8 cellular contexts compared by ENCODE assay signal in the genomic region with DNA sequence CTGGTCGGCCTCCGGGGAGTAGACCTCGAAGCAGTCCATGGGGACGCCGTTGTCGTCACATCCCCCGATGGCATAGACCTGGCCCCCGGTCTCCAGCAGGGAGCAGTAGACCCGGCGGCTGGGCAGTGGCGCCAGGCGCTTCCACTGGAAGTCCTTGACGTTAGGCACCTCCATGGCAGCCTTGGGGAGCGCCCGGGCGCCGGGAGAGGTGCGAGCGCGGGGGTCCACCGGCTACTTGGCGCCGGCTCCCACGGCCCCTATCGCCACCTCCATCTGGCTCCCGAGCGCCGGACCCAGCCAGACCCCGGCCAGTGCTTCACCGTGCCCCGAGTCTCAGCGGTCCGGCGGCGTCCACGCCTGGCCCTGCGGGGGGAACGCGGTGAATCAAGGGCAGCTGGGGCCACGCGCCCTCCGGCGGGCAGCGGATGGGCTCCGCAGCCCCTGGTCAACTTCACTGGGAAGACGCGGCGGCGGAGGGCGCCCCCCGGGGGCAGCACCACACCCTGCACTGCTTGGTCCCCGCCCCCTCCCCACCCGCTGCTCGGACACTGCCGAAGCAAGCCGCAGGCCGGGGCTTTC. TPM values are rescaled to one million over a fixed set of nuclear protein-coding genes. Genes with fewer than 3 reads are reported as not detected.
DNase-seq lines count a peak whose midpoint lies in the region; ATAC-seq and TF ChIP-seq lines count a peak whose summit lies in the region.

No MANE protein-coding gene starts in this region.

- no peak overlapping the region for H3K27ac Mint-ChIP-seq in naive thymus-derived CD4-positive, alpha-beta T cell

- H3K27me3 Mint-ChIP-seq in naive thymus-derived CD4-positive, alpha-beta T cell, result peaks cover 38 to 80% (median 46%) of the 10 kb centered on the region in 5 donors

- H4K20me1 ChIP-seq in Karpas-422 (ENCODE audit: insufficient read depth, low read depth, low read length), result no peaks in the 10 kb centered on the region

- POLR2A ChIA-PET in AG04449 (lab: Yijun Ruan, JAX), result no interaction called here
- POLR2A ChIA-PET in naive thymus-derived CD4-positive, alpha-beta T cell (lab: Charles Lee), result no interaction called here

- no peak overlapping the region for H3K4me3 ChIP-seq in AG04449 (ENCODE audit: low read depth, low read length)
- peak overlapping the region; percentile 46 for H3K4me3 ChIP-seq in ectodermal cell (ENCODE audit: insufficient read depth, low read depth, low read length)
- H3K4me3 ChIP-seq in naive thymus-derived CD4-positive, alpha-beta T cell (ENCODE audit: low read length), result no peak overlapping the region
- no peak overlapping the region for H3K4me3 ChIP-seq in SJCRH30
- no peak overlapping the region for H3K4me3 ChIP-seq in Karpas-422 (ENCODE audit: low read length)

- no peaks in the 10 kb centered on the region for H3K9me2 ChIP-seq in Karpas-422 (replicated peaks; ENCODE audit: insufficient read depth, low read length)

- H3K27me3 ChIP-seq in ectodermal cell (ENCODE audit: control insufficient read depth, insufficient read depth, low read length, poor library complexity, severe bottlenecking) (peaks cover 45% of the 10 kb centered on the region), SJCRH30 (0 out of 2 replicates have a peak, but pooled peaks cover 3% of the 10 kb centered on the region), Karpas-422 (ENCODE audit: low read length) (no peaks in the 10 kb centered on the region)
- H3K27me3 ChIP-seq in naive thymus-derived CD4-positive, alpha-beta T cell (ENCODE audit: control insufficient read depth in 2 of 2, insufficient read depth in 2 of 2, low read length in 2 of 2), result peaks cover 0 to 8% of the 10 kb centered on the region in 2 donors

- H3K4me3 Mint-ChIP-seq in naive thymus-derived CD4-positive, alpha-beta T cell, result peak overlapping the region in 5 of 10 donors; percentile 30 to 83 (median 82)

- no peaks in the 10 kb centered on the region for H3K36me3 Mint-ChIP-seq in naive thymus-derived CD4-positive, alpha-beta T cell

- no peaks in the 10 kb centered on the region for H3K9me3 Mint-ChIP-seq in naive thymus-derived CD4-positive, alpha-beta T cell

- TF ChIP-seq CTCF in AG04449 (IDR thresholded peaks at IDR 0.05; ENCODE audit: insufficient read depth, low read length, missing control alignments) (peak; percentile 17), LNCAP (IDR thresholded peaks at IDR 0.05) (peak; percentile 25; the same call in 1 of the 2 replicates)

- no peaks in the 10 kb centered on the region for H3K36me3 ChIP-seq in ectodermal cell (ENCODE audit: control insufficient read depth, insufficient read depth, low read length)
- no peaks in the 10 kb centered on the region for H3K36me3 ChIP-seq in naive thymus-derived CD4-positive, alpha-beta T cell (ENCODE audit: control insufficient read depth in 2 of 3, insufficient read depth in 3 of 3, low read length in 3 of 3)
- H3K36me3 ChIP-seq in SJCRH30, result no peaks in the 10 kb centered on the region
- no peaks in the 10 kb centered on the region for H3K36me3 ChIP-seq in Karpas-422 (ENCODE audit: insufficient read depth, low read length)

- no peak overlapping the region for H3K27ac ChIP-seq in ectodermal cell (ENCODE audit: insufficient read depth, low read depth, low read length, poor library complexity, severe bottlenecking)
- H3K27ac ChIP-seq in naive thymus-derived CD4-positive, alpha-beta T cell (ENCODE audit: low read depth, low read length), result no peak overlapping the region
- H3K27ac ChIP-seq in SJCRH30, result no peak overlapping the region
- no peak overlapping the region for H3K27ac ChIP-seq in Karpas-422 (ENCODE audit: low read length)

- CTCF ChIA-PET in AG04449 (lab: Yijun Ruan, JAX), result interaction anchor here (1.8 kb wide), 1 partner anchor 11 kb away, joined by 5 read pairs; no protein-coding TSS in a partner anchor
- CTCF ChIA-PET in naive thymus-derived CD4-positive, alpha-beta T cell (lab: Charles Lee), result no interaction called here

- H3K9ac ChIP-seq in Karpas-422 (ENCODE audit: low read length), result no peak overlapping the region

- no peak overlapping the region for H3K4me2 ChIP-seq in Karpas-422 (ENCODE audit: low read depth, low read length, poor library complexity, severe bottlenecking)

- H3K4me1 ChIP-seq in ectodermal cell (ENCODE audit: control insufficient read depth, insufficient read depth, low read length), result peaks cover 16% of the 10 kb centered on the region
- H3K4me1 ChIP-seq in naive thymus-derived CD4-positive, alpha-beta T cell (ENCODE audit: control insufficient read depth in 2 of 2, insufficient read depth in 2 of 2, low read length in 2 of 2), result peaks cover 0 to 6% of the 10 kb centered on the region in 2 donors
- peaks cover 7% of the 10 kb centered on the region for H3K4me1 ChIP-seq in SJCRH30
- H3K4me1 ChIP-seq in Karpas-422 (ENCODE audit: low read length), result no peaks in the 10 kb centered on the region

- 4% methylated on average over 57 of the region's 57 CpGs for WGBS in ectodermal cell, 2 experiments

- peak; percentile 24 for ATAC-seq in naive thymus-derived CD4-positive, alpha-beta T cell

- H3K9me3 ChIP-seq in ectodermal cell (ENCODE audit: control insufficient read depth, low read length) (no peaks in the 10 kb centered on the region), SJCRH30 (replicated peaks) (no peaks in the 10 kb centered on the region), Karpas-422 (ENCODE audit: low read length) (no peaks in the 10 kb centered on the region)
- no peaks in the 10 kb centered on the region for H3K9me3 ChIP-seq in naive thymus-derived CD4-positive, alpha-beta T cell (ENCODE audit: control insufficient read depth in 2 of 3, low read length in 3 of 3)

- no peak for DNase-seq in AG04449 (ENCODE audit: low read depth, low spot score)
- DNase-seq in naive thymus-derived CD4-positive, alpha-beta T cell, result no peak
- DNase-seq in SJCRH30, result no peak
- no peak for DNase-seq in Karpas-422
- no peak for DNase-seq in NCI-H526 treated with DMSO at 0.1 percent for 48 hours (lab: John Stamatoyannopoulos, UW)
- DNase-seq in NAMALWA (ENCODE audit: low spot score), result no peak

- peaks cover 4 to 14% (median 10%) of the 10 kb centered on the region in 7 donors for H3K4me1 Mint-ChIP-seq in naive thymus-derived CD4-positive, alpha-beta T cell

- intact Hi-C loops in naive thymus-derived CD4-positive, alpha-beta T cell (cut with micrococcal nuclease), result no loop called here

- no peak overlapping the region for H2AFZ ChIP-seq in Karpas-422 (ENCODE audit: low read length)

- H3K79me2 ChIP-seq in Karpas-422 (ENCODE audit: low read length), result no peaks in the 10 kb centered on the region

RNA-seq across cellular contexts. Expression of a gene that starts 13.2 kb away (rescaled TPM):
- polyA plus RNA-seq in ectodermal cell (2013, experiment 1 of 4), result 32.2 TPM
- polyA plus RNA-seq in ectodermal cell (2013, experiment 2 of 4), result 47.6 TPM
- 23.0 TPM for polyA plus RNA-seq in ectodermal cell (2013, experiment 3 of 4)
- 26.3 TPM for polyA plus RNA-seq in ectodermal cell (2013, experiment 4 of 4)
- total RNA-seq in naive thymus-derived CD4-positive, alpha-beta T cell, result not detected
- not detected for polyA plus RNA-seq in naive thymus-derived CD4-positive, alpha-beta T cell
- not detected in 2 replicates for total RNA-seq in SJCRH30 (2014; rRNA removed; shearing (Covaris generic))
- not detected in 2 replicates for total RNA-seq in Karpas-422 (2014; rRNA removed; shearing (Covaris generic); ENCODE audit: low replicate concordance)

RNA-seq across cellular contexts. Expression of a gene that starts 22.0 kb away (rescaled TPM):
- 63.0 TPM for polyA plus RNA-seq in ectodermal cell (2013, experiment 1 of 4)
- 68.3 TPM for polyA plus RNA-seq in ectodermal cell (2013, experiment 2 of 4)
- polyA plus RNA-seq in ectodermal cell (2013, experiment 3 of 4), result 42.8 TPM
- 44.3 TPM for polyA plus RNA-seq in ectodermal cell (2013, experiment 4 of 4)
- total RNA-seq in naive thymus-derived CD4-positive, alpha-beta T cell, result 10 to 100 TPM in 4 of 5 experiments, 1 to 10 TPM in 1; 9.1 to 57.8 (median 23.0) TPM
- polyA plus RNA-seq in naive thymus-derived CD4-positive, alpha-beta T cell, result 10 to 100 TPM; 40.7 to 85.5 TPM
- total RNA-seq in SJCRH30 (2014; rRNA removed; shearing (Covaris generic)), result 2.1 and 2.2 TPM in 2 replicates
- 1.4 TPM in 2 replicates for total RNA-seq in Karpas-422 (2014; rRNA removed; shearing (Covaris generic); ENCODE audit: low replicate concordance)
